ENCODE assay signal across 1 cellular context in the genomic region with DNA sequence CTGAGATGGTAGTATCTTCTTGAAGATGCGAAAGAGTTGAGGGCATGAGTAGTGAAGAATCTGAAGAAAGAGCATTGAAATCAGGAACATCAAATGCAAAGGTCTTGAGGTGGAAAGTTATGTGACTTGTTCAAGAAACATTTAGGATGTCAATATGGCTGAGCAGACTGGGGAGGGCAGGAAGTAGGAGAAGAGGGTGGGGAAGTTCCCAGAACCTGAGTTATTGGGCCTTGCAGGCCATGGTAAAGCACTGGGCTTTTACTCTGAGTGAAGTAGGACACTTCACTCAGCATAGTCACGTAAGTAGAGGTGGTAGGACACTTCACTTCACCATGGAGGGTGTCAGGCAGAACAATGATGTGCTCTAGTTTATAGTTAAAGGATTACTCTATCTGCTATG.
TF ChIP-seq lines count a peak whose summit lies in the region.

No MANE protein-coding gene starts in this region.

TF ChIP-seq in HepG2, 621 proteins besides CTCF, POLR2A, EP300 and RAD21:
- TF ChIP-seq FOXJ3 (CRISPR knock-in tag; IDR thresholded peaks at IDR 0.05; ENCODE audit: borderline replicate concordance) (no peak), ZC3H13 (CRISPR knock-in tag; IDR thresholded peaks at IDR 0.05) (no peak), NFIC (IDR thresholded peaks at IDR 0.05; ENCODE audit: low read length) (no peak), ZNF749 (CRISPR knock-in tag; IDR thresholded peaks at IDR 0.05; ENCODE audit: borderline replicate concordance) (no peak), ATM (IDR thresholded peaks at IDR 0.05; ENCODE audit: borderline replicate concordance) (no peak), ZNF562 (CRISPR knock-in tag; IDR thresholded peaks at IDR 0.05; ENCODE audit: borderline replicate concordance) (no peak), ZNF12 (CRISPR knock-in tag; IDR thresholded peaks at IDR 0.05) (no peak), ZNF264 (CRISPR knock-in tag; IDR thresholded peaks at IDR 0.05) (no peak), JUN (CRISPR knock-in tag; IDR thresholded peaks at IDR 0.05) (no peak)
- TF ChIP-seq, protein P1, sequence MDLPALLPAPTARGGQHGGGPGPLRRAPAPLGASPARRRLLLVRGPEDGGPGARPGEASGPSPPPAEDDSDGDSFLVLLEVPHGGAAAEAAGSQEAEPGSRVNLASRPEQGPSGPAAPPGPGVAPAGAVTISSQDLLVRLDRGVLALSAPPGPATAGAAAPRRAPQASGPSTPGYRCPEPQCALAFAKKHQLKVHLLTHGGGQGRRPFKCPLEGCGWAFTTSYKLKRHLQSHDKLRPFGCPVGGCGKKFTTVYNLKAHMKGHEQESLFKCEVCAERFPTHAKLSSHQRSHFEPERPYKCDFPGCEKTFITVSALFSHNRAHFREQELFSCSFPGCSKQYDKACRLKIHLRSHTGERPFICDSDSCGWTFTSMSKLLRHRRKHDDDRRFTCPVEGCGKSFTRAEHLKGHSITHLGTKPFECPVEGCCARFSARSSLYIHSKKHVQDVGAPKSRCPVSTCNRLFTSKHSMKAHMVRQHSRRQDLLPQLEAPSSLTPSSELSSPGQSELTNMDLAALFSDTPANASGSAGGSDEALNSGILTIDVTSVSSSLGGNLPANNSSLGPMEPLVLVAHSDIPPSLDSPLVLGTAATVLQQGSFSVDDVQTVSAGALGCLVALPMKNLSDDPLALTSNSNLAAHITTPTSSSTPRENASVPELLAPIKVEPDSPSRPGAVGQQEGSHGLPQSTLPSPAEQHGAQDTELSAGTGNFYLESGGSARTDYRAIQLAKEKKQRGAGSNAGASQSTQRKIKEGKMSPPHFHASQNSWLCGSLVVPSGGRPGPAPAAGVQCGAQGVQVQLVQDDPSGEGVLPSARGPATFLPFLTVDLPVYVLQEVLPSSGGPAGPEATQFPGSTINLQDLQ (CRISPR knock-in tag; IDR thresholded peaks at IDR 0.05), result no peak
